1 cellular context compared by ENCODE assay signal in the genomic region with DNA sequence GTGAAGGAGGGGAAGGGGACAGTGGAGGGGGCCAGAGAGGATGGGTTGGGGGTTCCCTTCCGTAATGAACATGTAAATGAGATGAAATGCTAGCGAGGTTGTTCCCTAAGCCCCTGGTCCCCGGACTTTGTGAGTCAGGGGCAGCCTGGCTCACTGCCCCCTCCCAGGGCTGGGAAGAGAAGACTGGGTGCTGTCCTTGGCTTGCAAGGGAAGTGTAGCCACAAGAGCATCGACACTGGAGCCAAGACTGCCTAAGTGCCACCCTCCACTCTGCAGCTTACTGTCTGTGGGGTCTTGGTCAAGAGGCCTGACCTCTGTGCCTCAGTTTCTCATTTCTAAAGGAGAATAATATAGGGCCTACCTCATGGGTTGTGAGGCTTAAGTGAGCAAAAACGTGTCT.
TF ChIP-seq lines count a peak whose summit lies in the region.

No MANE protein-coding gene starts in this region.

TF ChIP-seq in K562, 482 proteins besides CTCF, POLR2A, EP300 and RAD21:
- no peak for TF ChIP-seq MYNN (IDR thresholded peaks at IDR 0.05)
- TF ChIP-seq MYNN (CRISPR knock-in tag; IDR thresholded peaks at IDR 0.05): no peak
- TF ChIP-seq, protein P1, sequence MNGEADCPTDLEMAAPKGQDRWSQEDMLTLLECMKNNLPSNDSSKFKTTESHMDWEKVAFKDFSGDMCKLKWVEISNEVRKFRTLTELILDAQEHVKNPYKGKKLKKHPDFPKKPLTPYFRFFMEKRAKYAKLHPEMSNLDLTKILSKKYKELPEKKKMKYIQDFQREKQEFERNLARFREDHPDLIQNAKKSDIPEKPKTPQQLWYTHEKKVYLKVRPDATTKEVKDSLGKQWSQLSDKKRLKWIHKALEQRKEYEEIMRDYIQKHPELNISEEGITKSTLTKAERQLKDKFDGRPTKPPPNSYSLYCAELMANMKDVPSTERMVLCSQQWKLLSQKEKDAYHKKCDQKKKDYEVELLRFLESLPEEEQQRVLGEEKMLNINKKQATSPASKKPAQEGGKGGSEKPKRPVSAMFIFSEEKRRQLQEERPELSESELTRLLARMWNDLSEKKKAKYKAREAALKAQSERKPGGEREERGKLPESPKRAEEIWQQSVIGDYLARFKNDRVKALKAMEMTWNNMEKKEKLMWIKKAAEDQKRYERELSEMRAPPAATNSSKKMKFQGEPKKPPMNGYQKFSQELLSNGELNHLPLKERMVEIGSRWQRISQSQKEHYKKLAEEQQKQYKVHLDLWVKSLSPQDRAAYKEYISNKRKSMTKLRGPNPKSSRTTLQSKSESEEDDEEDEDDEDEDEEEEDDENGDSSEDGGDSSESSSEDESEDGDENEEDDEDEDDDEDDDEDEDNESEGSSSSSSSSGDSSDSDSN (IDR thresholded peaks at IDR 0.05; ENCODE audit: borderline replicate concordance in 1 of 2, low read depth in 2 of 2, low read length in 2 of 2): no peak
- TF ChIP-seq, protein P2, sequence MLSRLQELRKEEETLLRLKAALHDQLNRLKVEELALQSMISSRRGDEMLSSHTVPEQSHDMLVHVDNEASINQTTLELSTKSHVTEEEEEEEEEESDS (CRISPR knock-in tag; IDR thresholded peaks at IDR 0.05): no peak
- no peak for TF ChIP-seq NR1H2 (CRISPR knock-in tag; IDR thresholded peaks at IDR 0.05)
- TF ChIP-seq L3MBTL2 (IDR thresholded peaks at IDR 0.05): no peak
- no peak for TF ChIP-seq ZNF224 (CRISPR knock-in tag; IDR thresholded peaks at IDR 0.05)
- no peak for TF ChIP-seq ZFP36 (IDR thresholded peaks at IDR 0.05; ENCODE audit: low read depth, low read length, partially characterized antibody)
- TF ChIP-seq LCOR (CRISPR knock-in tag; IDR thresholded peaks at IDR 0.05): no peak
- TF ChIP-seq, protein P3, sequence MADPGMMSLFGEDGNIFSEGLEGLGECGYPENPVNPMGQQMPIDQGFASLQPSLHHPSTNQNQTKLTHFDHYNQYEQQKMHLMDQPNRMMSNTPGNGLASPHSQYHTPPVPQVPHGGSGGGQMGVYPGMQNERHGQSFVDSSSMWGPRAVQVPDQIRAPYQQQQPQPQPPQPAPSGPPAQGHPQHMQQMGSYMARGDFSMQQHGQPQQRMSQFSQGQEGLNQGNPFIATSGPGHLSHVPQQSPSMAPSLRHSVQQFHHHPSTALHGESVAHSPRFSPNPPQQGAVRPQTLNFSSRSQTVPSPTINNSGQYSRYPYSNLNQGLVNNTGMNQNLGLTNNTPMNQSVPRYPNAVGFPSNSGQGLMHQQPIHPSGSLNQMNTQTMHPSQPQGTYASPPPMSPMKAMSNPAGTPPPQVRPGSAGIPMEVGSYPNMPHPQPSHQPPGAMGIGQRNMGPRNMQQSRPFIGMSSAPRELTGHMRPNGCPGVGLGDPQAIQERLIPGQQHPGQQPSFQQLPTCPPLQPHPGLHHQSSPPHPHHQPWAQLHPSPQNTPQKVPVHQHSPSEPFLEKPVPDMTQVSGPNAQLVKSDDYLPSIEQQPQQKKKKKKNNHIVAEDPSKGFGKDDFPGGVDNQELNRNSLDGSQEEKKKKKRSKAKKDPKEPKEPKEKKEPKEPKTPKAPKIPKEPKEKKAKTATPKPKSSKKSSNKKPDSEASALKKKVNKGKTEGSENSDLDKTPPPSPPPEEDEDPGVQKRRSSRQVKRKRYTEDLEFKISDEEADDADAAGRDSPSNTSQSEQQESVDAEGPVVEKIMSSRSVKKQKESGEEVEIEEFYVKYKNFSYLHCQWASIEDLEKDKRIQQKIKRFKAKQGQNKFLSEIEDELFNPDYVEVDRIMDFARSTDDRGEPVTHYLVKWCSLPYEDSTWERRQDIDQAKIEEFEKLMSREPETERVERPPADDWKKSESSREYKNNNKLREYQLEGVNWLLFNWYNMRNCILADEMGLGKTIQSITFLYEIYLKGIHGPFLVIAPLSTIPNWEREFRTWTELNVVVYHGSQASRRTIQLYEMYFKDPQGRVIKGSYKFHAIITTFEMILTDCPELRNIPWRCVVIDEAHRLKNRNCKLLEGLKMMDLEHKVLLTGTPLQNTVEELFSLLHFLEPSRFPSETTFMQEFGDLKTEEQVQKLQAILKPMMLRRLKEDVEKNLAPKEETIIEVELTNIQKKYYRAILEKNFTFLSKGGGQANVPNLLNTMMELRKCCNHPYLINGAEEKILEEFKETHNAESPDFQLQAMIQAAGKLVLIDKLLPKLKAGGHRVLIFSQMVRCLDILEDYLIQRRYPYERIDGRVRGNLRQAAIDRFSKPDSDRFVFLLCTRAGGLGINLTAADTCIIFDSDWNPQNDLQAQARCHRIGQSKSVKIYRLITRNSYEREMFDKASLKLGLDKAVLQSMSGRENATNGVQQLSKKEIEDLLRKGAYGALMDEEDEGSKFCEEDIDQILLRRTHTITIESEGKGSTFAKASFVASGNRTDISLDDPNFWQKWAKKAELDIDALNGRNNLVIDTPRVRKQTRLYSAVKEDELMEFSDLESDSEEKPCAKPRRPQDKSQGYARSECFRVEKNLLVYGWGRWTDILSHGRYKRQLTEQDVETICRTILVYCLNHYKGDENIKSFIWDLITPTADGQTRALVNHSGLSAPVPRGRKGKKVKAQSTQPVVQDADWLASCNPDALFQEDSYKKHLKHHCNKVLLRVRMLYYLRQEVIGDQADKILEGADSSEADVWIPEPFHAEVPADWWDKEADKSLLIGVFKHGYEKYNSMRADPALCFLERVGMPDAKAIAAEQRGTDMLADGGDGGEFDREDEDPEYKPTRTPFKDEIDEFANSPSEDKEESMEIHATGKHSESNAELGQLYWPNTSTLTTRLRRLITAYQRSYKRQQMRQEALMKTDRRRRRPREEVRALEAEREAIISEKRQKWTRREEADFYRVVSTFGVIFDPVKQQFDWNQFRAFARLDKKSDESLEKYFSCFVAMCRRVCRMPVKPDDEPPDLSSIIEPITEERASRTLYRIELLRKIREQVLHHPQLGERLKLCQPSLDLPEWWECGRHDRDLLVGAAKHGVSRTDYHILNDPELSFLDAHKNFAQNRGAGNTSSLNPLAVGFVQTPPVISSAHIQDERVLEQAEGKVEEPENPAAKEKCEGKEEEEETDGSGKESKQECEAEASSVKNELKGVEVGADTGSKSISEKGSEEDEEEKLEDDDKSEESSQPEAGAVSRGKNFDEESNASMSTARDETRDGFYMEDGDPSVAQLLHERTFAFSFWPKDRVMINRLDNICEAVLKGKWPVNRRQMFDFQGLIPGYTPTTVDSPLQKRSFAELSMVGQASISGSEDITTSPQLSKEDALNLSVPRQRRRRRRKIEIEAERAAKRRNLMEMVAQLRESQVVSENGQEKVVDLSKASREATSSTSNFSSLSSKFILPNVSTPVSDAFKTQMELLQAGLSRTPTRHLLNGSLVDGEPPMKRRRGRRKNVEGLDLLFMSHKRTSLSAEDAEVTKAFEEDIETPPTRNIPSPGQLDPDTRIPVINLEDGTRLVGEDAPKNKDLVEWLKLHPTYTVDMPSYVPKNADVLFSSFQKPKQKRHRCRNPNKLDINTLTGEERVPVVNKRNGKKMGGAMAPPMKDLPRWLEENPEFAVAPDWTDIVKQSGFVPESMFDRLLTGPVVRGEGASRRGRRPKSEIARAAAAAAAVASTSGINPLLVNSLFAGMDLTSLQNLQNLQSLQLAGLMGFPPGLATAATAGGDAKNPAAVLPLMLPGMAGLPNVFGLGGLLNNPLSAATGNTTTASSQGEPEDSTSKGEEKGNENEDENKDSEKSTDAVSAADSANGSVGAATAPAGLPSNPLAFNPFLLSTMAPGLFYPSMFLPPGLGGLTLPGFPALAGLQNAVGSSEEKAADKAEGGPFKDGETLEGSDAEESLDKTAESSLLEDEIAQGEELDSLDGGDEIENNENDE (IDR thresholded peaks at IDR 0.05; ENCODE audit: low read depth, low read length): no peak
- TF ChIP-seq TCFL5 (CRISPR knock-in tag; conservative IDR thresholded peaks at IDR 0.05): no peak
- TF ChIP-seq RBM39 (optimal IDR thresholded peaks at IDR 0.05; ENCODE audit: low read depth, low read length): no peak
- no peak for TF ChIP-seq TARDBP (IDR thresholded peaks at IDR 0.05)
- TF ChIP-seq TEAD1 (CRISPR knock-in tag; IDR thresholded peaks at IDR 0.05): no peak
- TF ChIP-seq LEF1 (IDR thresholded peaks at IDR 0.05): no peak
- TF ChIP-seq ZC3H8 (IDR thresholded peaks at IDR 0.05): no peak
- no peak for TF ChIP-seq ADNP (tag; IDR thresholded peaks at IDR 0.05)
TF ChIP-seq in K562: peak in this region for 0.
